Comparison of ENCODE assay signal across 1 cellular context in genomic region chr19:38898788-38899446, GRCh38.
TF ChIP-seq lines count a peak whose summit lies in the region.

No MANE protein-coding gene starts in this region.

TF ChIP-seq in HEK293, 187 proteins besides CTCF, POLR2A, EP300 and RAD21 (continued from another document and continues in another):
- TF ChIP-seq PRDM4 (tag by site-specific recombination; IDR thresholded peaks at IDR 0.05) (no peak), MYNN (tag by site-specific recombination; IDR thresholded peaks at IDR 0.05; ENCODE audit: borderline replicate concordance) (0 out of 2 replicates have a peak, but pooled peaks have one; percentile 18), FEZF1 (tag by site-specific recombination; IDR thresholded peaks at IDR 0.05) (no peak), PRDM1 (tag by site-specific recombination; IDR thresholded peaks at IDR 0.05) (peak; percentile 99), ZNF350 (tag by site-specific recombination; IDR thresholded peaks at IDR 0.05) (no peak), ZNF707 (tag by site-specific recombination; IDR thresholded peaks at IDR 0.05) (no peak), ZNF473 (tag by site-specific recombination; IDR thresholded peaks at IDR 0.05) (no peak), ZNF416 (tag by site-specific recombination; IDR thresholded peaks at IDR 0.05) (peak; percentile 60; the same call in 1 of the 2 replicates), AEBP2 (tag by site-specific recombination; IDR thresholded peaks at IDR 0.05; ENCODE audit: borderline replicate concordance) (no peak), ZNF202 (tag by site-specific recombination; IDR thresholded peaks at IDR 0.05; ENCODE audit: borderline replicate concordance) (no peak), PATZ1 (tag by site-specific recombination; IDR thresholded peaks at IDR 0.05) (no peak; the same call in 1 of the 2 replicates), ZSCAN16 (tag by site-specific recombination; IDR thresholded peaks at IDR 0.05) (peak; percentile 51; the same call in 1 of the 2 replicates), KLF9 (tag by site-specific recombination; IDR thresholded peaks at IDR 0.05; ENCODE audit: low read depth) (no peak), INSM2 (tag by site-specific recombination; IDR thresholded peaks at IDR 0.05) (no peak), PRDM10 (tag by site-specific recombination; IDR thresholded peaks at IDR 0.05) (no peak), ZNF488 (tag by site-specific recombination; IDR thresholded peaks at IDR 0.05) (no peak), ZNF341 (tag by site-specific recombination; IDR thresholded peaks at IDR 0.05; ENCODE audit: low read depth) (peak; percentile 66), ZNF391 (tag by site-specific recombination; IDR thresholded peaks at IDR 0.05; ENCODE audit: borderline replicate concordance, low read depth) (peak; percentile 59), ZNF513 (tag by site-specific recombination; IDR thresholded peaks at IDR 0.05) (no peak), SP2 (tag by site-specific recombination; IDR thresholded peaks at IDR 0.05) (no peak), REPIN1 (tag by site-specific recombination; IDR thresholded peaks at IDR 0.05; ENCODE audit: low read depth) (peak; percentile 94; the same call in 1 of the 2 replicates), SP7 (tag by site-specific recombination; IDR thresholded peaks at IDR 0.05) (no peak), KLF1 (tag by site-specific recombination; IDR thresholded peaks at IDR 0.05) (no peak), KLF10 (tag by site-specific recombination; IDR thresholded peaks at IDR 0.05) (no peak), ZFP3 (tag by site-specific recombination; IDR thresholded peaks at IDR 0.05; ENCODE audit: low read depth) (no peak), ZNF654 (tag by site-specific recombination; IDR thresholded peaks at IDR 0.05; ENCODE audit: low read depth) (no peak), ZSCAN23 (tag by site-specific recombination; IDR thresholded peaks at IDR 0.05) (no peak; the same call in 1 of the 2 replicates), ZBTB8A (tag by site-specific recombination; IDR thresholded peaks at IDR 0.05) (no peak), ZNF580 (tag by site-specific recombination; IDR thresholded peaks at IDR 0.05) (peak; percentile 21), ZNF645 (tag by site-specific recombination; IDR thresholded peaks at IDR 0.05) (0 out of 2 replicates have a peak, but pooled peaks have one; percentile 81), ZNF112 (tag by site-specific recombination; IDR thresholded peaks at IDR 0.05) (no peak), ZNF518A (tag by site-specific recombination; conservative IDR thresholded peaks at IDR 0.05; ENCODE audit: low read depth) (no peak), ZNF138 (tag by site-specific recombination; IDR thresholded peaks at IDR 0.05; ENCODE audit: borderline replicate concordance) (peak; percentile 93), ZSCAN4 (tag by site-specific recombination; IDR thresholded peaks at IDR 0.05) (peak; percentile 44; the same call in 1 of the 2 replicates), ZNF664 (tag by site-specific recombination; IDR thresholded peaks at IDR 0.05) (no peak)
